1 cellular context compared by ENCODE assay signal in the genomic region with DNA sequence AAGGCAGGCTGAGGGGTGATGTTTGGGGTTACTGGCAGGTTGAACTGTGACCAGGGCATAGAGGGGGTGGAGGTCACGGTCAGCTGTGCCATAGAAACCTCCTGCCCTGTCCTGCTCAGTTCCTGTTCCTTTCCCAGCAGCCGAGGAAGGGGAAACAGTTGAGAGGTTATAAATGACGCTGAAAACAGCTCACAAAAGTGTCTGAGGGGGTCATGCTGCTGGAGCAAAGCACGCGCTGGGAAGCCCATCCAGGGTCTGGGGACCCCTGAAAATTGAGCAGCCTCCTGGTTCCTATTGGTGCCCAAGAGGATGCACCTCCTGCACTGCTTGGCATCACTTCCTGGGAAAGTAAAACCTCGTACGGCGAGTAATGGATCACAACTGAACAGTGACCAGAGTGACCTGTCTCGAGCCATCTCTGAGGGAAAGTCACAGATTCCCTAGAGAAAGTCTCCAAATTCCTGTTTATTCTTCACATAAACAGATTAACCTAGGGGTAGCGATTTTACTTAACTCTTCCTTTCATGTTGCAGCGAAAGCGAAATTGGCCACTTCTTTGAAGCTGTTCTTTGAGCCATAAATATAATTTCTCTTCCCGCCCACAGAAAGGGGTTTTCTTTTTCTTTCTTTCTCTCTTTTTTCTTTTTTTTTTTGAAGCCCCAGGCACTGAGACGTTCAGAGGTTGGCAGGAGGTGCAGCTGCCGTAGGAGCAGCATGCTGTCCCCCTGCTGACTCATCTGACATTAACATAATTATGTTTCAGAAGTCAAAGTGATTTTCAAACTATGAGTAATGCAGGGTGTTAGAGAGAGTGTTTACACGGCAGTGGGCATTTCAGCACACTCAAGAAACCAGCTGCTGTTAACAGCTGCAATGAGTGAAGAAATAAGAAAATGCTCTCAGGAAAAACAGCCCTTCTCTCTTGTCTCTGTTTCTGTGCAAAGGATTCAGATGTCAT.
A peak's percentile ranks its signal among the peaks of the same experiment; 100 is the strongest.
TF ChIP-seq lines count a peak whose summit lies in the region.

No MANE protein-coding gene starts in this region.

TF ChIP-seq in HepG2, 621 proteins besides CTCF, POLR2A, EP300 and RAD21 (continued from another document):
- TF ChIP-seq, protein P1, sequence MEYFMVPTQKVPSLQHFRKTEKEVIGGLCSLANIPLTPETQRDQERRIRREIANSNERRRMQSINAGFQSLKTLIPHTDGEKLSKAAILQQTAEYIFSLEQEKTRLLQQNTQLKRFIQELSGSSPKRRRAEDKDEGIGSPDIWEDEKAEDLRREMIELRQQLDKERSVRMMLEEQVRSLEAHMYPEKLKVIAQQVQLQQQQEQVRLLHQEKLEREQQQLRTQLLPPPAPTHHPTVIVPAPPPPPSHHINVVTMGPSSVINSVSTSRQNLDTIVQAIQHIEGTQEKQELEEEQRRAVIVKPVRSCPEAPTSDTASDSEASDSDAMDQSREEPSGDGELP (IDR thresholded peaks at IDR 0.05; ENCODE audit: borderline replicate concordance, low read depth), result 0 out of 2 replicates have a peak, but pooled peaks have one; percentile 10
- TF ChIP-seq DPF2 (CRISPR knock-in tag; IDR thresholded peaks at IDR 0.05; ENCODE audit: borderline replicate concordance, low read depth) (no peak), SAP130 (CRISPR knock-in tag; IDR thresholded peaks at IDR 0.05; ENCODE audit: low read depth) (peak; percentile 43; the same call in 1 of the 2 replicates), CREB1 (IDR thresholded peaks at IDR 0.05) (no peak), CREB1 (CRISPR knock-in tag; IDR thresholded peaks at IDR 0.05) (no peak), MAFF (IDR thresholded peaks at IDR 0.05; ENCODE audit: low read depth, low read length) (0 out of 2 replicates have a peak, but pooled peaks have one; percentile 4), ZNF552 (CRISPR knock-in tag; IDR thresholded peaks at IDR 0.05; ENCODE audit: borderline replicate concordance) (no peak)
